Comparison of ENCODE assay signal across 8 cellular contexts in the genomic region with DNA sequence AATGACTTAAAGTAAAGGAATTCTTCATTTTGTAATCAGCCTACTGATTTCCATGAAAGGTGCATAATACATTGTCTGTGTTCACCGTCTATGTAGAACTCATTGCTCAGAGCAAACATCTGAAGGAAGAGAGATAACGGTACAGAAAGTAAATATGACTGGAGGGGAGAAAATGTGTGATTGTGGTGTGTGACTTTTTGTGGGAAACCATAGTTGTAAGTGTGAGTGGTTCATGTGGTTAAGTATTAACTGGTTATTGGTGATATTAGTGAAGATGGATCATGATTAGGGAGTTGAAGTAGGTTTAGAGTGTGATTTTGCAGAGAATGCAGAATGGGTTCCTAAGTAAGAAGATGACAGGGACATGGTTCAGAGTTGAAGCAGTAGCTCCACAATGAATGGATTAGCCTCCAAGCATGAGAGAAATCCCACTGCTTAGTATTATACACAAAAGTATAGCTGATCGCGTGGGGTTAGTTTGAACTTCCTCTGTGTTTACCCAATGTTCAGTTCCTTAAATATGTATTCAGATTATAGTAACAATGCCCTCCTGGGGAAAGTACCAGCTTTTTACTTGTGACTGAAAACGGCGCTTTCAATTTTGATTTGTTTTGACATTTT.
A peak's percentile ranks its signal among the peaks of the same experiment; 100 is the strongest.
DNase-seq lines count a peak whose midpoint lies in the region; ATAC-seq and TF ChIP-seq lines count a peak whose summit lies in the region.

No MANE protein-coding gene starts in this region.

- intact Hi-C loops in left lung (cut with DNase I) (no loop called here), PC-9 (cut with micrococcal nuclease; ENCODE audit: unreplicated experiment) (no loop called here)

- peak overlapping the region in 1 of 2 donors; percentile 58 for H3K27ac ChIP-seq in left lung
- H3K27ac ChIP-seq in PC-9, result no peak overlapping the region

- H3K4me3 ChIP-seq in left lung (no peak overlapping the region), PC-9 (no peak overlapping the region)

- no peaks in the 10 kb centered on the region for H3K9me2 ChIP-seq in PC-9 (ENCODE audit: insufficient read depth)

- CTCF ChIA-PET in PC-9 (lab: Charles Lee), result no interaction called here

- BruUV-seq in PC-9 (replicated peaks; lab: Mats Ljungman, UMichigan), result no TSS peak

- H3K9me3 ChIP-seq in left lung (no peaks in the 10 kb centered on the region), PC-9 (ENCODE audit: insufficient read depth, low read depth) (peaks cover 3% of the 10 kb centered on the region; the same call in 1 of the 2 replicates)

- TF ChIP-seq CTCF in left lung (IDR thresholded peaks at IDR 0.05) (no peak), omental fat pad (IDR thresholded peaks at IDR 0.05) (no peak), PC-9 (conservative IDR thresholded peaks at IDR 0.05) (no peak)

- H3F3A ChIP-seq in PC-9 (ENCODE audit: insufficient read depth, low read depth), result no peaks in the 10 kb centered on the region

- no peaks in the 10 kb centered on the region for H3K36me3 ChIP-seq in left lung
- H3K36me3 ChIP-seq in PC-9 (ENCODE audit: low read depth), result no peaks in the 10 kb centered on the region

- no peaks in the 10 kb centered on the region for H3K27me3 ChIP-seq in left lung
- H3K27me3 ChIP-seq in PC-9 (ENCODE audit: insufficient read depth, low read depth), result no peaks in the 10 kb centered on the region

- no peak overlapping the region for H2AFZ ChIP-seq in PC-9

- no peak for DNase-seq in left lung
- no peak for DNase-seq in omental fat pad (ENCODE audit: low spot score)
- DNase-seq in stimulated activated CD8-positive, alpha-beta memory T cell treated with anti-CD3 and anti-CD28 coated beads, Interleukin-4, amount 100 ng/mL, for 48 hours, result no peak
- DNase-seq in amygdala (lab: John Stamatoyannopoulos, UW), result no peak
- DNase-seq in PC-9, result no peak

- POLR2A ChIA-PET in PC-9 (lab: Charles Lee; ENCODE audit: unreplicated experiment), result no interaction called here

- H3K79me2 ChIP-seq in PC-9 (ENCODE audit: low read depth), result no peaks in the 10 kb centered on the region

- no peak for TF ChIP-seq POLR2A in GM18505 (IDR thresholded peaks at IDR 0.05; ENCODE audit: borderline replicate concordance, extremely low read depth, insufficient read depth, insufficient read length)

- peaks cover under 1 to 18% of the 10 kb centered on the region in 2 donors for H3K4me1 ChIP-seq in left lung
- no peaks in the 10 kb centered on the region for H3K4me1 ChIP-seq in PC-9 (replicated peaks; ENCODE audit: insufficient read depth)

- no peaks in the 10 kb centered on the region for H4K20me1 ChIP-seq in PC-9 (ENCODE audit: insufficient read depth)

- ATAC-seq in GM18505 (IDR thresholded peaks at IDR 0.05; ENCODE audit: unreplicated experiment) (peak; percentile 92), GM21390 (IDR thresholded peaks at IDR 0.05; ENCODE audit: unreplicated experiment) (peak; percentile 85), HG03378 (IDR thresholded peaks at IDR 0.05; ENCODE audit: unreplicated experiment) (peak; percentile 96), left lung (peak; percentile 44), omental fat pad (ENCODE audit: low FRiP score) (no peak)

- H3K4me2 ChIP-seq in PC-9, result no peak overlapping the region
